ENCODE assay signal across 9 cellular contexts in the genomic region with DNA sequence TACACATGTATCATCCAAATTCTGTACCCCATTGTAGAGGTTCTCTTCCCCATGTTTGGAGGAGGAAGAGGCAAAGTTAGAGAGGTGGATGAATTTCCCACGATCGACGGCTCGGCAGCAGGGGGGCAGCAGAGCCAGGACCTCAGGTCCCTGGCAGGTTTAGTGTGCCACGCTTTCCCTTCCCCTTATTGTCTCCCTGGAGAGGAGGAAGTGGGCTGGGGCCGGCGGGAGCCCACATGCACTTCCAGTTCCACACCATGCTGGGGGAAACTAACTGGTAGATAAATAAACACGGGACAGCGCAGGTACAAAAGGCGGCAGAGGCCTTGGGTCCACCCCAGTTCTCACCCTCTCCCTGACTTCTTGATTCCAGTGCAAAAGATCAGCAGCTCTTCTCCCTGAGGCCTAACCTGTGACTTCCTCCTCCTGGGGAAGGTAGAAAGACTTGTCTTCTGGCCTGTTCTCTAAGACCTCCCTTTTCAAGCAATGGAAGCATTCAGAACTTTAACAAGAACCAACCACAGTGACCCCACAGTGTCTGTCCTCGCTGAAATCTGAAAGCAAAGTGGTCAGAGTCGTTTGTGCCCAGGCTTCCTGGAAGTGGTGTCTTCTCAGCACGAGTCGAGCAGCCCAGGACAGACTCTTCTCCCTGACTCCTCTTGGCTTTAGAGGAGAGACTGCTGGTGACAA. TPM values are rescaled to one million over a fixed set of nuclear protein-coding genes. Genes with fewer than 3 reads are reported as not detected.
A peak's percentile ranks its signal among the peaks of the same experiment; 100 is the strongest.
DNase-seq lines count a peak whose midpoint lies in the region; ATAC-seq and TF ChIP-seq lines count a peak whose summit lies in the region.
"Had no signal": no experiment of that assay in that cellular context is flagged by ENCODE, and none has a peak within 500 bp of the region (broad histone marks: within the 10 kb centered on the region; RNA-seq: fewer than 3 reads in every experiment).

No MANE protein-coding gene starts in this region.

- peak overlapping the region; percentile 86 for H2AFZ ChIP-seq in Loucy (ENCODE audit: low read length)

- in situ Hi-C loops in astrocyte of the spinal cord (cut with HindIII; ENCODE audit: low sequenced_read_pairs): no loop called here

- no peaks in the 10 kb centered on the region; the same call in 1 of the 2 replicates for H3F3A ChIP-seq in Loucy (ENCODE audit: low read depth)

- no peaks in the 10 kb centered on the region for H3K9me2 ChIP-seq in Loucy (replicated peaks; ENCODE audit: low read depth, low read length)

- H3K9me3 ChIP-seq in Loucy (ENCODE audit: insufficient read depth, low read depth, low read length): no peaks in the 10 kb centered on the region
- H3K9me3 ChIP-seq in mononuclear cell (ENCODE audit: low read depth, low read length): no peaks in the 10 kb centered on the region

- no peak for ATAC-seq in GM19397 (IDR thresholded peaks at IDR 0.05; ENCODE audit: unreplicated experiment)
- no peak for ATAC-seq in GM21723 (IDR thresholded peaks at IDR 0.05; ENCODE audit: unreplicated experiment)
- ATAC-seq in GM21717 (IDR thresholded peaks at IDR 0.05; ENCODE audit: unreplicated experiment): no peak

- no peak overlapping the region for H3K9ac ChIP-seq in Loucy (ENCODE audit: low read depth, low read length, poor library complexity, severe bottlenecking)

- peaks cover 21% of the 10 kb centered on the region for H3K4me1 ChIP-seq in Loucy (ENCODE audit: insufficient read depth, low read length, poor library complexity, severe bottlenecking)
- H3K4me1 ChIP-seq in mononuclear cell (ENCODE audit: insufficient read depth, low read length): peaks cover 98% of the 10 kb centered on the region

- no peaks in the 10 kb centered on the region for H4K20me1 ChIP-seq in Loucy (ENCODE audit: insufficient read depth, low read length, poor library complexity, severe bottlenecking)

- no peaks in the 10 kb centered on the region for H3K36me3 ChIP-seq in Loucy (ENCODE audit: insufficient read depth, low read length)

- DNase-seq in Ammon's horn (ENCODE audit: low spot score) (peak; percentile 73), astrocyte of the spinal cord (ENCODE audit: low read depth, low spot score) (peak; percentile 24), DMS153 (lab: John Stamatoyannopoulos, UW) (no peak)
- DNase-seq: naive B cell had no signal

- H3K4me3 ChIP-seq in Loucy (ENCODE audit: low read length, poor library complexity, severe bottlenecking): no peak overlapping the region
- H3K4me3 ChIP-seq in astrocyte of the spinal cord (ENCODE audit: low read depth, low read length): no peak overlapping the region
- H3K4me3 ChIP-seq in mononuclear cell (ENCODE audit: low read length): peak overlapping the region; percentile 10

- H3K27me3 ChIP-seq in Loucy (ENCODE audit: insufficient read depth, low read length, poor library complexity, severe bottlenecking) (no peaks in the 10 kb centered on the region), mononuclear cell (ENCODE audit: insufficient read depth, low read length) (no peaks in the 10 kb centered on the region)

- H3K4me2 ChIP-seq in Loucy (ENCODE audit: low read depth, low read length, poor library complexity, severe bottlenecking): no peak overlapping the region

- H3K79me2 ChIP-seq in Loucy (ENCODE audit: insufficient read depth, low read length): no peaks in the 10 kb centered on the region

- TF ChIP-seq CTCF in Loucy (conservative IDR thresholded peaks at IDR 0.05; ENCODE audit: low read length): no peak
- no peak for TF ChIP-seq CTCF in astrocyte of the spinal cord (IDR thresholded peaks at IDR 0.05; ENCODE audit: low read depth, low read length)

RNA-seq across cellular contexts. Expression of gene SRGN, which starts 30.5 kb away (rescaled TPM):
- total RNA-seq in mononuclear cell: 1,782 TPM
